Comparison of ENCODE assay signal across 23 cellular contexts in genomic region chr22:22822106-22822505, GRCh38.
DNase-seq lines count a peak whose midpoint lies in the region; ATAC-seq and TF ChIP-seq lines count a peak whose summit lies in the region.
"Had no signal": no experiment of that assay in that cellular context is flagged by ENCODE, and none has a peak within 500 bp of the region (broad histone marks: within the 10 kb centered on the region; RNA-seq: fewer than 3 reads in every experiment).

No MANE protein-coding gene starts in this region.

- H3K4me2 ChIP-seq in KMS-11, result no peak overlapping the region; the same call in 1 of the 2 replicates
- H3K4me2 ChIP-seq in trophoblast cell (ENCODE audit: low read length), result no peak overlapping the region
- H3K4me2 ChIP-seq: smooth muscle cell had no signal

- H3K23ac ChIP-seq in trophoblast cell (ENCODE audit: low read length), result no peak overlapping the region

- H3K4ac ChIP-seq in trophoblast cell (ENCODE audit: low read depth, low read length), result no peak overlapping the region

- no CpG with 5 or more reads among the region's 6 CpGs for WGBS in trophoblast cell (ENCODE audit: extremely low coverage, insufficient coverage, insufficient read length)

- no peak overlapping the region for H3K9ac ChIP-seq in KMS-11
- no peak overlapping the region for H3K9ac ChIP-seq in trophoblast cell (ENCODE audit: low read length)

- no peaks in the 10 kb centered on the region for H3K9me3 Mint-ChIP-seq in activated T-cell treated with anti-CD3 and anti-CD28 coated beads, Interleukin-2, amount 50 U/mL, for 24 hours
- no peaks in the 10 kb centered on the region for H3K9me3 Mint-ChIP-seq in activated naive CD8-positive, alpha-beta T cell treated with anti-CD3 and anti-CD28 coated beads, Interleukin-2, amount 10 ng/mL, durations not matched to agents 7 days and 5 days
- H3K9me3 Mint-ChIP-seq: CD14-positive monocyte had no signal

- H3K4me1 Mint-ChIP-seq in activated T-cell treated with anti-CD3 and anti-CD28 coated beads, Interleukin-2, amount 50 U/mL, for 24 hours (ENCODE audit: low read depth), result peaks cover 84% of the 10 kb centered on the region
- H3K4me1 Mint-ChIP-seq in activated naive CD8-positive, alpha-beta T cell treated with anti-CD3 and anti-CD28 coated beads, Interleukin-2, amount 10 ng/mL, durations not matched to agents 7 days and 5 days, result peaks cover 59% of the 10 kb centered on the region

- H2BK12ac ChIP-seq in trophoblast cell (ENCODE audit: low read length), result no peak overlapping the region

- no peak overlapping the region for H2BK5ac ChIP-seq in trophoblast cell (ENCODE audit: low read depth, low read length, poor library complexity)

- H3K4me3 ChIP-seq in KMS-11 (IDR thresholded peaks at IDR 0.05; ENCODE audit: insufficient read depth, low read depth, low read length) (no peak overlapping the region), trophoblast cell (ENCODE audit: low read depth, low read length) (peak overlapping the region; percentile 23), vagina (no peak overlapping the region)
- H3K4me3 ChIP-seq: ascending aorta, dorsolateral prefrontal cortex, smooth muscle cell had no signal

- no peak overlapping the region for H4K8ac ChIP-seq in trophoblast cell (ENCODE audit: low read depth, low read length)

- no peaks in the 10 kb centered on the region for H3K36me3 ChIP-seq in KMS-11 (ENCODE audit: insufficient read depth)
- no peaks in the 10 kb centered on the region for H3K36me3 ChIP-seq in trophoblast cell (ENCODE audit: control insufficient read depth in 1 of 2, insufficient read depth in 2 of 2, low read length in 2 of 2)
- H3K36me3 ChIP-seq in vagina, result no peaks in the 10 kb centered on the region
- H3K36me3 ChIP-seq: ascending aorta had no signal

- no peak overlapping the region for H2AK5ac ChIP-seq in trophoblast cell (ENCODE audit: low read length)

- no peaks in the 10 kb centered on the region for H4K20me1 ChIP-seq in KMS-11 (ENCODE audit: insufficient read depth)

- peak overlapping the region; percentile 83 for H3K27ac Mint-ChIP-seq in activated T-cell treated with anti-CD3 and anti-CD28 coated beads, Interleukin-2, amount 50 U/mL, for 24 hours
- peak overlapping the region; percentile 78 for H3K27ac Mint-ChIP-seq in activated naive CD8-positive, alpha-beta T cell treated with anti-CD3 and anti-CD28 coated beads, Interleukin-2, amount 10 ng/mL, durations not matched to agents 7 days and 5 days

- no peak overlapping the region for H3K4me3 Mint-ChIP-seq in activated T-cell treated with anti-CD3 and anti-CD28 coated beads, Interleukin-2, amount 50 U/mL, for 24 hours
- H3K4me3 Mint-ChIP-seq in activated naive CD8-positive, alpha-beta T cell treated with anti-CD3 and anti-CD28 coated beads, Interleukin-2, amount 10 ng/mL, durations not matched to agents 7 days and 5 days, result peak overlapping the region; percentile 11
- H3K4me3 Mint-ChIP-seq: CD14-positive monocyte had no signal

- H3K14ac ChIP-seq in trophoblast cell (ENCODE audit: low read length), result no peak overlapping the region

- H4K12ac ChIP-seq in trophoblast cell (ENCODE audit: low read depth, low read length), result no peak overlapping the region

- TF ChIP-seq POLR2A in vagina (IDR thresholded peaks at IDR 0.05), result no peak

- TF ChIP-seq CTCF in KMS-11 (conservative IDR thresholded peaks at IDR 0.05; ENCODE audit: low read depth, low read length) (no peak), vagina (IDR thresholded peaks at IDR 0.05) (no peak)

- no peaks in the 10 kb centered on the region for H3K27me3 ChIP-seq in KMS-11 (ENCODE audit: insufficient read depth, low read depth)
- no peaks in the 10 kb centered on the region for H3K27me3 ChIP-seq in trophoblast cell (ENCODE audit: insufficient read depth, low read length)
- no peaks in the 10 kb centered on the region for H3K27me3 ChIP-seq in vagina
- H3K27me3 ChIP-seq: ascending aorta had no signal

- H3K27ac ChIP-seq in KMS-11 (peak overlapping the region; percentile 79; the same call in 1 of the 2 replicates), trophoblast cell (ENCODE audit: low read depth, low read length) (no peak overlapping the region), vagina (no peak overlapping the region)
- H3K27ac ChIP-seq: ascending aorta, dorsolateral prefrontal cortex, epithelial cell of prostate, RWPE1 had no signal

- no peak overlapping the region for H2BK120ac ChIP-seq in trophoblast cell (ENCODE audit: insufficient read depth, low read length, poor library complexity)

- peaks cover 95% of the 10 kb centered on the region for H3K4me1 ChIP-seq in KMS-11 (ENCODE audit: low read depth, poor library complexity, severe bottlenecking)
- no peaks in the 10 kb centered on the region for H3K4me1 ChIP-seq in trophoblast cell (ENCODE audit: control insufficient read depth in 1 of 2, insufficient read depth in 2 of 2, low read length in 2 of 2)
- no peaks in the 10 kb centered on the region for H3K4me1 ChIP-seq in vagina
- H3K4me1 ChIP-seq: ascending aorta had no signal

- H2AFZ ChIP-seq in KMS-11 (ENCODE audit: low read depth) (no peak overlapping the region), trophoblast cell (ENCODE audit: insufficient read depth, low read length, poor library complexity) (no peak overlapping the region)

- H3K27me3 Mint-ChIP-seq in activated T-cell treated with anti-CD3 and anti-CD28 coated beads, Interleukin-2, amount 50 U/mL, for 24 hours, result no peaks in the 10 kb centered on the region
- H3K27me3 Mint-ChIP-seq in activated naive CD8-positive, alpha-beta T cell treated with anti-CD3 and anti-CD28 coated beads, Interleukin-2, amount 10 ng/mL, durations not matched to agents 7 days and 5 days, result no peaks in the 10 kb centered on the region

- in situ Hi-C loops in ACHN (cut with HindIII; ENCODE audit: low pct_ligation_motif_present, low pct_unique_long_range_greater_than_20kb, low sequenced_read_pairs), result no loop called here

- H4K91ac ChIP-seq in trophoblast cell (ENCODE audit: low read depth, low read length), result no peak overlapping the region

- peaks cover 22% of the 10 kb centered on the region for H3K9me3 ChIP-seq in trophoblast cell (ENCODE audit: insufficient read depth, low read depth, low read length)
- no peaks in the 10 kb centered on the region for H3K9me3 ChIP-seq in vagina
- H3K9me3 ChIP-seq: ascending aorta had no signal

- H3K18ac ChIP-seq in trophoblast cell (ENCODE audit: low read length), result no peak overlapping the region

- no peaks in the 10 kb centered on the region for H3K36me3 Mint-ChIP-seq in activated T-cell treated with anti-CD3 and anti-CD28 coated beads, Interleukin-2, amount 50 U/mL, for 24 hours (ENCODE audit: low read depth)
- H3K36me3 Mint-ChIP-seq in activated naive CD8-positive, alpha-beta T cell treated with anti-CD3 and anti-CD28 coated beads, Interleukin-2, amount 10 ng/mL, durations not matched to agents 7 days and 5 days, result no peaks in the 10 kb centered on the region
- H3K36me3 Mint-ChIP-seq: CD14-positive monocyte had no signal

- DNase-seq in activated T-cell treated with anti-CD3 and anti-CD28 coated beads, Interleukin-2, amount 50 U/mL, for 24 hours, result no peak
- DNase-seq in activated T-cell treated with anti-CD3 and anti-CD28 coated beads, Interleukin-2, amount 50 U/mL, for 48 hours, result no peak
- DNase-seq in activated naive CD8-positive, alpha-beta T cell treated with anti-CD3 and anti-CD28 coated beads, Interleukin-2, amount 10 ng/mL, durations not matched to agents 7 days and 5 days, result no peak
- DNase-seq in trophoblast cell (no peak), NCI-H146 treated with DMSO at 0.1 percent for 48 hours (lab: John Stamatoyannopoulos, UW; ENCODE audit: unreplicated experiment) (no peak), vagina (ENCODE audit: extremely low spot score in 2 of 2) (no peak), ACHN (no peak)
- DNase-seq: central memory CD4-positive, alpha-beta T cell; DMS53; dorsolateral prefrontal cortex; foreskin melanocyte; hypothalamus; islet precursor cell; NCI-H1436; NCI-H524 treated with DMSO at 0.1 percent for 48 hours; nucleus accumbens; stimulated activated CD4-positive, alpha-beta T cell treated with anti-CD3 and anti-CD28 coated beads, Interleukin-4, amount 100 ng/mL, for 1 hour had no signal

- ATAC-seq in activated naive CD8-positive, alpha-beta T cell treated with anti-CD3 and anti-CD28 coated beads, Interleukin-2, amount 10 ng/mL, durations not matched to agents 7 days and 5 days (ENCODE audit: low read depth), result no peak

- POLR2A ChIA-PET in activated naive CD8-positive, alpha-beta T cell treated with anti-CD3 and anti-CD28 coated beads, Interleukin-2, amount 10 ng/mL, durations not matched to agents 7 days and 5 days (lab: Charles Lee), result no interaction called here

- no peaks in the 10 kb centered on the region for H3K79me1 ChIP-seq in trophoblast cell (ENCODE audit: low read length)

- H3K79me2 ChIP-seq in KMS-11 (ENCODE audit: insufficient read depth, low read depth), result no peaks in the 10 kb centered on the region
- no peaks in the 10 kb centered on the region for H3K79me2 ChIP-seq in trophoblast cell (ENCODE audit: control insufficient read depth, insufficient read depth, low read length, poor library complexity)

- intact Hi-C loops in vagina (cut with DNase I), result no loop called here
